36 cellular contexts compared by ENCODE assay signal in genomic region chr3:160498202-160498601, GRCh38.
"Had no signal": no experiment of that assay in that cellular context is flagged by ENCODE, and none has a peak within 500 bp of the region (broad histone marks: within the 10 kb centered on the region; RNA-seq: fewer than 3 reads in every experiment).

No MANE protein-coding gene starts in this region.

- H3K27me3 Mint-ChIP-seq: activated B cell treated with CpG ODN at 0.5 μM for 24 hours; activated CD4-positive, alpha-beta memory T cell treated with anti-CD3 and anti-CD28 coated beads for 36 hours; activated CD8-positive, alpha-beta T cell treated with anti-CD3 and anti-CD28 coated beads for 36 hours; activated naive CD8-positive, alpha-beta T cell treated with anti-CD3 and anti-CD28 coated beads for 36 hours; activated T-helper 17 cell treated with anti-CD3 and anti-CD28 coated beads, Interleukin-2, amount 50 U/mL, for 72 hours had no signal

- FAIRE-seq: astrocyte, colon, TTC549 had no signal

- H3K4me3 Mint-ChIP-seq: activated B cell treated with CpG ODN at 0.5 μM for 24 hours; activated CD4-positive, alpha-beta memory T cell treated with anti-CD3 and anti-CD28 coated beads for 36 hours; activated CD8-positive, alpha-beta T cell treated with anti-CD3 and anti-CD28 coated beads for 36 hours; activated naive CD4-positive, alpha-beta T cell treated with anti-CD3 and anti-CD28 coated beads for 36 hours; activated naive CD8-positive, alpha-beta T cell treated with anti-CD3 and anti-CD28 coated beads for 36 hours; activated T-cell treated with anti-CD3 and anti-CD28 coated beads, Interleukin-2, amount 50 U/mL, for 4 hours; activated T-cell treated with anti-CD3 and anti-CD28 coated beads, Interleukin-2, amount 50 U/mL, for 72 hours; activated T-helper 1 cell treated with anti-CD3 and anti-CD28 coated beads, Interleukin-12 subunit alpha, Interleukin-12 subunit beta, Interleukin-2, Interleukin-4 antibody, amounts not matched to agents 30 ng/mL and 10 ng/mL and 1 ng/mL, durations not matched to agents 14 hours and 24 hours and 36 hours; activated T-helper 17 cell treated with anti-CD3 and anti-CD28 coated beads, Interleukin-2, amount 50 U/mL, for 72 hours; T-helper 1 cell treated with Interleukin-12 subunit alpha and Interleukin-12 subunit beta and Interleukin-4 antibody, amounts not matched to agents 30 μg/mL and 1 μg/mL, for 36 hours; T-helper 2 cell treated with Interferon-gamma antibody and Interleukin-4, amounts not matched to agents 5 μg/mL and 100 μg/mL, for 36 hours had no signal

- H3K27ac ChIP-seq: adrenal gland, body of pancreas, brain microvascular endothelial cell, breast epithelium, VCaP had no signal

- H3K27me3 ChIP-seq: adrenal gland, body of pancreas, brain microvascular endothelial cell, breast epithelium had no signal

- H3K36me3 ChIP-seq: breast epithelium had no signal

- H3K9me3 ChIP-seq: adrenal gland, body of pancreas, breast epithelium had no signal

- ATAC-seq: activated CD8-positive, alpha-beta T cell treated with anti-CD3 and anti-CD28 coated beads for 36 hours; activated T-cell treated with anti-CD3 and anti-CD28 coated beads, Interleukin-2, amount 50 U/mL, for 4 hours; activated T-cell treated with anti-CD3 and anti-CD28 coated beads, Interleukin-2, amount 50 U/mL, for 72 hours; activated T-helper 17 cell treated with anti-CD3 and anti-CD28 coated beads, Interleukin-2, amount 50 U/mL, for 72 hours; body of pancreas had no signal

- H3K4me1 Mint-ChIP-seq: activated B cell treated with CpG ODN at 0.5 μM for 24 hours; activated naive CD8-positive, alpha-beta T cell treated with anti-CD3 and anti-CD28 coated beads for 36 hours; activated T-helper 17 cell treated with anti-CD3 and anti-CD28 coated beads, Interleukin-2, amount 50 U/mL, for 72 hours had no signal

- DNase-seq: activated B cell treated with CpG ODN at 0.5 μM for 24 hours; activated CD4-positive, alpha-beta memory T cell treated with anti-CD3 and anti-CD28 coated beads for 36 hours; activated CD4-positive, alpha-beta T cell treated with anti-CD3 and anti-CD28 coated beads for 4 hours; activated CD4-positive, alpha-beta T cell treated with anti-CD3 and anti-CD28 coated beads, Interleukin-2, amount 50 U/mL, for 1 hour; activated CD4-positive, alpha-beta T cell treated with anti-CD3 and anti-CD28 coated beads, Interleukin-2, amount 50 U/mL, for 4 hours; activated CD4-positive, CD25-positive, alpha-beta regulatory T cell treated with anti-CD3 and anti-CD28 coated beads, Interleukin-2, amount 50 U/mL, for 72 hours; activated CD8-positive, alpha-beta memory T cell treated with anti-CD3 and anti-CD28 coated beads, Interleukin-2, amount 50 U/mL, for 4 hours; activated CD8-positive, alpha-beta T cell treated with anti-CD3 and anti-CD28 coated beads for 36 hours; activated effector memory CD4-positive, alpha-beta T cell treated with anti-CD3 and anti-CD28 coated beads, Interleukin-2, amount 50 U/mL, for 16 hours; activated gamma-delta T cell treated with Interleukin-2 at 50 U/mL for 16 hours; activated naive CD4-positive, alpha-beta T cell; activated naive CD4-positive, alpha-beta T cell treated with anti-CD3 and anti-CD28 coated beads for 36 hours; activated naive CD4-positive, alpha-beta T cell treated with anti-CD3 and anti-CD28 coated beads, Interleukin-2, amount 50 U/mL, for 16 hours; activated naive CD8-positive, alpha-beta T cell treated with anti-CD3 and anti-CD28 coated beads for 36 hours; activated T-cell treated with anti-CD3 and anti-CD28 coated beads for 4 hours; activated T-cell treated with anti-CD3 and anti-CD28 coated beads, Interleukin-2, amount 50 U/mL, for 1 hour; activated T-cell treated with anti-CD3 and anti-CD28 coated beads, Interleukin-2, amount 50 U/mL, for 4 hours; activated T-cell treated with anti-CD3 and anti-CD28 coated beads, Interleukin-2, amount 50 U/mL, for 72 hours; adrenal gland; amniotic stem cell; aorta; body of pancreas; brain microvascular endothelial cell; central memory CD4-positive, alpha-beta T cell; T-helper 2 cell; T-helper 9 cell had no signal

- H3K4me3 ChIP-seq: adrenal gland, body of pancreas, breast epithelium had no signal

- H3K9me3 Mint-ChIP-seq: activated B cell treated with CpG ODN at 0.5 μM for 24 hours; activated CD4-positive, alpha-beta memory T cell treated with anti-CD3 and anti-CD28 coated beads for 36 hours; activated CD8-positive, alpha-beta T cell treated with anti-CD3 and anti-CD28 coated beads for 36 hours; activated naive CD4-positive, alpha-beta T cell treated with anti-CD3 and anti-CD28 coated beads for 36 hours; activated naive CD4-positive, alpha-beta T cell treated with anti-CD3 and anti-CD28 coated beads, Interleukin-2, amount 50 U/mL, for 72 hours; activated naive CD8-positive, alpha-beta T cell treated with anti-CD3 and anti-CD28 coated beads for 36 hours; activated T-cell treated with anti-CD3 and anti-CD28 coated beads, Interleukin-2, amount 50 U/mL, for 4 hours; activated T-helper 1 cell treated with anti-CD3 and anti-CD28 coated beads, Interleukin-12 subunit alpha, Interleukin-12 subunit beta, Interleukin-2, Interleukin-4 antibody, amounts not matched to agents 30 ng/mL and 10 ng/mL and 1 ng/mL, durations not matched to agents 14 hours and 24 hours and 36 hours; activated T-helper 17 cell treated with anti-CD3 and anti-CD28 coated beads, Interleukin-2, amount 50 U/mL, for 72 hours; T-helper 1 cell treated with Interleukin-12 subunit alpha and Interleukin-12 subunit beta and Interleukin-4 antibody, amounts not matched to agents 30 μg/mL and 1 μg/mL, for 36 hours; T-helper 2 cell treated with Interferon-gamma antibody and Interleukin-4, amounts not matched to agents 5 μg/mL and 100 μg/mL, for 36 hours had no signal

- H3K27ac Mint-ChIP-seq: activated B cell treated with CpG ODN at 0.5 μM for 24 hours; activated CD4-positive, alpha-beta memory T cell treated with anti-CD3 and anti-CD28 coated beads for 36 hours; activated CD8-positive, alpha-beta T cell treated with anti-CD3 and anti-CD28 coated beads for 36 hours; activated naive CD4-positive, alpha-beta T cell treated with anti-CD3 and anti-CD28 coated beads for 36 hours; activated naive CD4-positive, alpha-beta T cell treated with anti-CD3 and anti-CD28 coated beads, Interleukin-2, amount 50 U/mL, for 72 hours; activated naive CD8-positive, alpha-beta T cell treated with anti-CD3 and anti-CD28 coated beads for 36 hours; activated T-cell treated with anti-CD3 and anti-CD28 coated beads, Interleukin-2, amount 50 U/mL, for 72 hours; activated T-helper 1 cell treated with anti-CD3 and anti-CD28 coated beads, Interleukin-12 subunit alpha, Interleukin-12 subunit beta, Interleukin-2, Interleukin-4 antibody, amounts not matched to agents 30 ng/mL and 10 ng/mL and 1 ng/mL, durations not matched to agents 14 hours and 24 hours and 36 hours; activated T-helper 17 cell treated with anti-CD3 and anti-CD28 coated beads, Interleukin-2, amount 50 U/mL, for 72 hours; T-helper 1 cell treated with Interleukin-12 subunit alpha and Interleukin-12 subunit beta and Interleukin-4 antibody, amounts not matched to agents 30 μg/mL and 1 μg/mL, for 36 hours; T-helper 2 cell treated with Interferon-gamma antibody and Interleukin-4, amounts not matched to agents 5 μg/mL and 100 μg/mL, for 36 hours had no signal

- H3K4me1 ChIP-seq: adrenal gland, body of pancreas, breast epithelium had no signal
